ENCODE assay signal across 9 cellular contexts in the genomic region with DNA sequence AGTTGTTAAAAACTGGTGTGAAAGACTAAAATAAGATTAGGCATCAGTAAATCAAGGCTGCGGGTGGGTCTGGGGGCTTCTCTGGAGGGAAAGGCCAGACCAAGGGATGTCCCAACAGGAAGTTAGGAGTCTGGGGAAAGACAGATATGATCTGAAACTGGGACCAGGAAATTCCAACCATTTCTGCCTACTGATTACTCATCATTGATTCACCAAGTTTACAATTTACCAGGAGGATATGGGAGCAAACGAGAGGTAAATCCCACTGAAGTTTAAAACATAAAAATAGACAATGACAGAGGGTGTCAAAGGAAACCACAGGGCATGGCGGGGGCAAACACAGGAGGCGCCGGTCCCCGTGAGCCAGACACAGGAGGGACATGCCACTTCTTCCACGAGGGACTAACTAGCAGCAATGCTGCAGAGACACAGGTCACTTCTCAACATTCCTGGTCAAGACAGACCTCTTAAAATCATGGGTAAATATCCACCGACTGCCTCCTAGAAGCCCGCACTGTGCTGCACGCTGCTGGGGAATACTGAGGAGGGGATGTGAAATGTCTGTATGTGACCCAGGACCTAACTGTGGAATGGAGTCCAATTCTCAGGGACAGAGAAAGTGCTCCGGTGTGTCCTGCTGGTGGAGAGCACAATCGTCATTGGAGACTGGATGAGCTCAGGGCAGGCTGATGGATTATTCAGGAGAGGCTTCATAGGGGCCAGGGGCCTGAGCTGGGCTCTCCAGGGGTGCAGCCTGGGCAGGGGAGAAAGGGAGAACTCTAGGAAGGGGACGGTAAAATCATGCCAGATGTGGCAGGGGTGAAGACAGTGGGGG.
DNase-seq lines count a peak whose midpoint lies in the region; ATAC-seq, FAIRE-seq and TF ChIP-seq lines count a peak whose summit lies in the region.
"Had no signal": no experiment of that assay in that cellular context is flagged by ENCODE, and none has a peak within 500 bp of the region (broad histone marks: within the 10 kb centered on the region; RNA-seq: fewer than 3 reads in every experiment).

No MANE protein-coding gene starts in this region.

- no peaks in the 10 kb centered on the region for H3K9me3 Mint-ChIP-seq in progenitor cell of endocrine pancreas (ENCODE audit: low read depth)

- peaks cover 20% of the 10 kb centered on the region for H3K4me1 Mint-ChIP-seq in progenitor cell of endocrine pancreas (ENCODE audit: low read depth)

- H3K4me1 ChIP-seq in ACC112 (ENCODE audit: control insufficient read depth, insufficient read depth, low read length, unreplicated experiment) = peaks cover 90% of the 10 kb centered on the region
- H3K4me1 ChIP-seq in body of pancreas = peaks cover 34% of the 10 kb centered on the region
- H3K4me1 ChIP-seq in lung (ENCODE audit: control insufficient read depth in 2 of 2, insufficient read depth in 2 of 2, low read length in 2 of 2) = peaks cover 23 to 24% of the 10 kb centered on the region in 2 donors

- TF ChIP-seq CTCF in body of pancreas (IDR thresholded peaks at IDR 0.05) (no peak), lung (IDR thresholded peaks at IDR 0.05; ENCODE audit: control extremely low read depth, extremely low read depth) (no peak), progenitor cell of endocrine pancreas (IDR thresholded peaks at IDR 0.05; ENCODE audit: unreplicated experiment) (no peak)

- ATAC-seq in body of pancreas = peak; percentile 12
- ATAC-seq in lung (ENCODE audit: insufficient read depth, low FRiP score) = no peak

- no peaks in the 10 kb centered on the region for H3K36me3 Mint-ChIP-seq in progenitor cell of endocrine pancreas (ENCODE audit: insufficient read depth)

- H3K4me3 Mint-ChIP-seq in progenitor cell of endocrine pancreas (ENCODE audit: low read depth) = no peak overlapping the region

- no peak overlapping the region for H2AFZ ChIP-seq in ACC112 (ENCODE audit: low read length, unreplicated experiment)

- no peak for TF ChIP-seq POLR2A in body of pancreas (IDR thresholded peaks at IDR 0.05)

- DNase-seq in HS-5 (ENCODE audit: low read depth) (peak; percentile 76), body of pancreas (no peak), lung (ENCODE audit: low spot score) (no peak), progenitor cell of endocrine pancreas (ENCODE audit: low spot score, unreplicated experiment) (no peak), NOMO-1 treated with DMSO at 0.1 percent for 48 hours (lab: John Stamatoyannopoulos, UW; ENCODE audit: unreplicated experiment) (no peak), germinal center (ENCODE audit: low spot score) (no peak), frontal cortex (ENCODE audit: low spot score in 2 of 2) (no peak)

- H3K4me3 ChIP-seq in ACC112 (ENCODE audit: low read depth, low read length) (peak overlapping the region; percentile 35), body of pancreas (no peak overlapping the region), lung (no peak overlapping the region)

- peaks cover 84% of the 10 kb centered on the region for H3K79me2 ChIP-seq in ACC112 (ENCODE audit: control insufficient read depth, insufficient read depth, low read length, unreplicated experiment)

- 73 to 79% methylated on average over 13 of the region's 13 CpGs for WGBS in body of pancreas, 2 donors
- 55 to 71% methylated on average over 13 of the region's 13 CpGs for WGBS in lung, 2 donors

- peaks cover 44% of the 10 kb centered on the region for H3K36me3 ChIP-seq in ACC112 (ENCODE audit: insufficient read depth, low read length)
- H3K36me3 ChIP-seq in body of pancreas (replicated peaks in 1 of 2; ENCODE audit: insufficient read depth in 1 of 2, low read depth in 2 of 2) = peaks cover 0 to 2% of the 10 kb centered on the region in 2 donors
- H3K36me3 ChIP-seq in lung (ENCODE audit: control insufficient read depth in 2 of 2, insufficient read depth in 2 of 2, low read length in 2 of 2) = peaks cover 22 to 36% of the 10 kb centered on the region in 2 donors

- no peak for FAIRE-seq in frontal cortex (lab: Jason Lieb, UNC)

- H3K27ac ChIP-seq in ACC112 (ENCODE audit: low read depth, low read length) (peak overlapping the region; percentile 99), body of pancreas (peak overlapping the region in 2 of 4 donors; percentile 22 to 47), lung (ENCODE audit: low read depth in 1 of 2, low read length in 1 of 2) (peak overlapping the region; percentile 35 to 52)
- H3K27ac ChIP-seq: KMS-11 had no signal

- no peaks in the 10 kb centered on the region for H3K9me3 ChIP-seq in body of pancreas
- no peaks in the 10 kb centered on the region for H3K9me3 ChIP-seq in lung (ENCODE audit: control insufficient read depth in 2 of 2, insufficient read depth in 1 of 2, low read length in 1 of 2)

- intact Hi-C loops in body of pancreas (cut with DNase I) = no loop called here

- H3K27ac Mint-ChIP-seq in progenitor cell of endocrine pancreas = no peak overlapping the region

- H3K27me3 Mint-ChIP-seq in progenitor cell of endocrine pancreas = no peaks in the 10 kb centered on the region

- H3K27me3 ChIP-seq in ACC112 (ENCODE audit: insufficient read depth, low read length) (no peaks in the 10 kb centered on the region), body of pancreas (no peaks in the 10 kb centered on the region), lung (ENCODE audit: control insufficient read depth, insufficient read depth) (no peaks in the 10 kb centered on the region)
